7 cellular contexts compared by ENCODE assay signal in genomic region chr2:71100195-71100964, GRCh38. TPM values are rescaled to one million over a fixed set of nuclear protein-coding genes. Genes with fewer than 3 reads are reported as not detected.
A peak's percentile ranks its signal among the peaks of the same experiment; 100 is the strongest.
DNase-seq lines count a peak whose midpoint lies in the region; ATAC-seq, FAIRE-seq and TF ChIP-seq lines count a peak whose summit lies in the region.

No MANE protein-coding gene starts in this region.

- intact Hi-C loops in right cardiac atrium (cut with DNase I) = no loop called here

- peak; percentile 58 for DNase-seq in GM12865 (ENCODE audit: low read depth)
- peak; percentile 60 for DNase-seq in LoVo (ENCODE audit: low spot score)
- DNase-seq in SK-N-DZ (ENCODE audit: low spot score) = peak; percentile 59
- DNase-seq in adipocyte (ENCODE audit: low read depth) = peak; percentile 59
- peak; percentile 41 to 71 (median 61) for DNase-seq in right cardiac atrium
- peak; percentile 62 for DNase-seq in small intestine

- ATAC-seq in right cardiac atrium (peak in 1 of 2 donors; percentile 63), GM18511 (IDR thresholded peaks at IDR 0.05; ENCODE audit: unreplicated experiment) (no peak)

- TF ChIP-seq CTCF in GM12865 (IDR thresholded peaks at IDR 0.05; ENCODE audit: insufficient read depth, low read depth, low read length, missing control alignments) = peak; percentile 73

- H3K27ac ChIP-seq in right cardiac atrium (ENCODE audit: low read length) (no peak overlapping the region), small intestine (ENCODE audit: low read depth in 1 of 2, low read length in 1 of 2) (no peak overlapping the region)

- peaks cover 6% of the 10 kb centered on the region for H3K4me1 ChIP-seq in adipocyte (ENCODE audit: control insufficient read depth, insufficient read depth, low read length)
- H3K4me1 ChIP-seq in right cardiac atrium (ENCODE audit: control insufficient read depth, insufficient read depth, low read length) = no peaks in the 10 kb centered on the region
- H3K4me1 ChIP-seq in small intestine (ENCODE audit: control insufficient read depth in 2 of 2, insufficient read depth in 1 of 2, low read depth in 1 of 2, low read length in 1 of 2) = no peaks in the 10 kb centered on the region

- H3K9me3 ChIP-seq in adipocyte (ENCODE audit: control insufficient read depth, low read length) = peaks cover 2% of the 10 kb centered on the region
- no peaks in the 10 kb centered on the region for H3K9me3 ChIP-seq in right cardiac atrium (ENCODE audit: control insufficient read depth, low read length)
- H3K9me3 ChIP-seq in small intestine (ENCODE audit: control insufficient read depth, low read depth) = no peaks in the 10 kb centered on the region

- H3K27me3 ChIP-seq in adipocyte (replicated peaks; ENCODE audit: control insufficient read depth, insufficient read depth, low read length) (no peaks in the 10 kb centered on the region), right cardiac atrium (ENCODE audit: control insufficient read depth, insufficient read depth) (no peaks in the 10 kb centered on the region), small intestine (ENCODE audit: control insufficient read depth in 2 of 2, insufficient read depth in 2 of 2, low read length in 2 of 2) (no peaks in the 10 kb centered on the region)

- no peak overlapping the region for H3K9ac ChIP-seq in adipocyte (ENCODE audit: low read length)

- H3K4me3 ChIP-seq in GM12865 (ENCODE audit: low read depth, low read length) (no peak overlapping the region), adipocyte (ENCODE audit: low read length) (no peak overlapping the region), right cardiac atrium (ENCODE audit: low read length) (no peak overlapping the region), small intestine (ENCODE audit: low read depth in 1 of 2, low read length in 2 of 2) (no peak overlapping the region)

- FAIRE-seq in small intestine (lab: Jason Lieb, UNC) = no peak

- WGBS in right cardiac atrium = 5% methylated on average over 3 of the region's 3 CpGs
- WGBS in small intestine, 3 donors = 4 to 8% (median 5%) methylated on average over 3 of the region's 3 CpGs

- H3K36me3 ChIP-seq in adipocyte (ENCODE audit: control insufficient read depth, insufficient read depth, low read length, severe bottlenecking) (no peaks in the 10 kb centered on the region), small intestine (ENCODE audit: control insufficient read depth in 2 of 2, insufficient read depth in 2 of 2, low read length in 2 of 2) (no peaks in the 10 kb centered on the region)

RNA-seq across cellular contexts. Expression of gene MCEE, which starts 29.6 kb away (rescaled TPM):
- polyA plus RNA-seq in SK-N-DZ (2014; cell fraction: cytosol; rRNA removed) = 17.0 and 20.7 TPM in 2 replicates
- 24.5 and 29.6 TPM in 2 replicates for polyA plus RNA-seq in SK-N-DZ (2014; cell fraction: nucleus; rRNA removed)
- total RNA-seq in right cardiac atrium = 10 to 100 TPM; 25.0 to 32.6 (median 28.8) TPM
- 44.2 TPM for polyA plus RNA-seq in right cardiac atrium
- polyA plus RNA-seq in small intestine = 10 to 100 TPM; 16.3 to 43.6 (median 34.6) TPM

RNA-seq across cellular contexts. Expression of gene MPHOSPH10, which starts 30.1 kb away (rescaled TPM):
- polyA plus RNA-seq in SK-N-DZ (2014; cell fraction: cytosol; rRNA removed) = 25.1 and 33.5 TPM in 2 replicates
- 28.4 and 31.3 TPM in 2 replicates for polyA plus RNA-seq in SK-N-DZ (2014; cell fraction: nucleus; rRNA removed)
- total RNA-seq in right cardiac atrium = 10 to 100 TPM; 19.1 to 22.3 (median 21.2) TPM
- polyA plus RNA-seq in right cardiac atrium = 23.4 TPM
- polyA plus RNA-seq in small intestine = 10 to 100 TPM; 14.3 to 20.3 (median 16.8) TPM

RNA-seq across cellular contexts. Expression of gene NAGK, which starts 31.9 kb away (rescaled TPM):
- polyA plus RNA-seq in SK-N-DZ (2014; cell fraction: cytosol; rRNA removed) = 20.2 and 24.3 TPM in 2 replicates
- 96.2 and 120 TPM in 2 replicates for polyA plus RNA-seq in SK-N-DZ (2014; cell fraction: nucleus; rRNA removed)
- 10 to 100 TPM; 50.1 to 63.1 (median 57.8) TPM for total RNA-seq in right cardiac atrium
- polyA plus RNA-seq in right cardiac atrium (53.5 TPM), small intestine (10 to 100 TPM; 54.8 to 81.0 (median 78.6) TPM)
